1 cellular context compared by ENCODE assay signal in the genomic region with DNA sequence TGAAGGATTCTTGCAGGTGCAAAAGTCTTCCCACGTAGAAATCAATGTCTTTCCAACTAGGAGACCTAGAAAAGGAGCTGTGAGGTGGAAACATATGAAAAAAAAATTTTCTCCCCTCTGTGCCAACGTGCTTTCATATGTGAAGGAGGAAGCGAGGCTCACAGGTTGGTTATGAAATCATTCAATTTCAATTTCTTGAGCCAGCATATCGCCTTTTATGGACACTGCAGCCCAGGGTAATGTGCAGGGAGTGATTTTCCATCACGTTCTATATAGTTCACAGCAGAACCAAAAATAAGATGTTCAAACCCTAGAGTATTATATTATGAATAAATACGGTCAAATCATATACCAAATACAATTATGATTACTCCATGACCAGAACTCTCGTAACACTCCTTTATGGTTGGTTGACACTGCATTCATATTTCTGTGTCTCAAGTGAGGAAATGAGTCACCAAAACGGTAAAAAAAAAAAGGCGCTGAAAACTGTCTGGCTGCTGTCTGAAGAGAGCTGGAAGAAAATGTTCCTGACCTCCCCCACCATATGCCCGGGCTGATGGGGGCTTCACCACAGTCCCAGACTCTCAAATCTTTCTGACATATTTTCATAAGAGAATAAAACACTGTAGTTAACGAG.
TF ChIP-seq lines count a peak whose summit lies in the region.

No MANE protein-coding gene starts in this region.

TF ChIP-seq in neural cell, 6 proteins besides CTCF, POLR2A, EP300 and RAD21:
- TF ChIP-seq, protein P1, sequence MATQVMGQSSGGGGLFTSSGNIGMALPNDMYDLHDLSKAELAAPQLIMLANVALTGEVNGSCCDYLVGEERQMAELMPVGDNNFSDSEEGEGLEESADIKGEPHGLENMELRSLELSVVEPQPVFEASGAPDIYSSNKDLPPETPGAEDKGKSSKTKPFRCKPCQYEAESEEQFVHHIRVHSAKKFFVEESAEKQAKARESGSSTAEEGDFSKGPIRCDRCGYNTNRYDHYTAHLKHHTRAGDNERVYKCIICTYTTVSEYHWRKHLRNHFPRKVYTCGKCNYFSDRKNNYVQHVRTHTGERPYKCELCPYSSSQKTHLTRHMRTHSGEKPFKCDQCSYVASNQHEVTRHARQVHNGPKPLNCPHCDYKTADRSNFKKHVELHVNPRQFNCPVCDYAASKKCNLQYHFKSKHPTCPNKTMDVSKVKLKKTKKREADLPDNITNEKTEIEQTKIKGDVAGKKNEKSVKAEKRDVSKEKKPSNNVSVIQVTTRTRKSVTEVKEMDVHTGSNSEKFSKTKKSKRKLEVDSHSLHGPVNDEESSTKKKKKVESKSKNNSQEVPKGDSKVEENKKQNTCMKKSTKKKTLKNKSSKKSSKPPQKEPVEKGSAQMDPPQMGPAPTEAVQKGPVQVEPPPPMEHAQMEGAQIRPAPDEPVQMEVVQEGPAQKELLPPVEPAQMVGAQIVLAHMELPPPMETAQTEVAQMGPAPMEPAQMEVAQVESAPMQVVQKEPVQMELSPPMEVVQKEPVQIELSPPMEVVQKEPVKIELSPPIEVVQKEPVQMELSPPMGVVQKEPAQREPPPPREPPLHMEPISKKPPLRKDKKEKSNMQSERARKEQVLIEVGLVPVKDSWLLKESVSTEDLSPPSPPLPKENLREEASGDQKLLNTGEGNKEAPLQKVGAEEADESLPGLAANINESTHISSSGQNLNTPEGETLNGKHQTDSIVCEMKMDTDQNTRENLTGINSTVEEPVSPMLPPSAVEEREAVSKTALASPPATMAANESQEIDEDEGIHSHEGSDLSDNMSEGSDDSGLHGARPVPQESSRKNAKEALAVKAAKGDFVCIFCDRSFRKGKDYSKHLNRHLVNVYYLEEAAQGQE (IDR thresholded peaks at IDR 0.05; ENCODE audit: borderline replicate concordance), result peak; percentile 44
- TF ChIP-seq POLR2AphosphoS5 (IDR thresholded peaks at IDR 0.05), result no peak
